Comparison of ENCODE assay signal across 10 cellular contexts in the genomic region with DNA sequence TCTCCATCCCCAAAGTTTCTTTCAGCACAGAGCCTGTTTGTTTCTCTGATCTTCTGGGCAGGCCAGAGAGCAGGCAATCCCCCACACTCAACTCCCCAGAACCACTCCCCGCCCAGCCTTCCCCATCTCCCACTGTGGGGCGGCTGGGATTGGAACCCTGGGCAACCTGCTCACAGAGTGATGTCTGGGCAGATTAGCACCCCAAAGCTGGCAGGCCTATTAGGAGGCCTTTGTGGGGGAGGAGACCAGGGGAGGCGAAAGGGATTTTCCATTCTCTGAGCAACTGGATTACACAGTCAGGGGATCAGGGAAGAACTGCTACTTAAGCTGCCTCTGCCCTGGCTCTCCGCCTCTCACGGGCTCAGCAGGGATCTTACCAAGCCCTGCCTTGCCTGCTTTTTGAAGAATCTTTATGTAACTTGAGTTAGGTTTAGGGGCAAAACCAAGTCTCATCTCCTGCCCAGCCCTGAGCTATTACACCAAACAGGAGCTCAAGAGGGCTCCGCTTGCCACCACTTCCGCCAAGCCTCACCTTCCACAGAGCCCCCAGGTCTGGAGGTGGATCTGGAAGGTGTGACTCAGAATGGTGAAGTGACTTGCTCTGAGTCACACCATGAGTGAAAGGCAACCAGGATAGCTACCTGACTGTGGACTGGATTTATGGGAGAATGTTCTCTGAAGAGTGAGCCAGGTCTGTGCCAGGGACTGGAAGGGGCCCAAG. TPM values are rescaled to one million over a fixed set of nuclear protein-coding genes. Genes with fewer than 3 reads are reported as not detected.
DNase-seq lines count a peak whose midpoint lies in the region; ATAC-seq, FAIRE-seq and TF ChIP-seq lines count a peak whose summit lies in the region.
"Had no signal": no experiment of that assay in that cellular context is flagged by ENCODE, and none has a peak within 500 bp of the region (broad histone marks: within the 10 kb centered on the region; RNA-seq: fewer than 3 reads in every experiment).

No MANE protein-coding gene starts in this region.

- 19% methylated on average over 6 of the region's 7 CpGs for WGBS in HepG2 (ENCODE audit: low lambda C conversion rate)
- 57% methylated on average over 2 of the region's 7 CpGs for WGBS in right lobe of liver (ENCODE audit: insufficient coverage, low coverage, low lambda C conversion rate, missing lambda C conversion rate)

- H3K27ac Mint-ChIP-seq in activated naive CD8-positive, alpha-beta T cell treated with anti-CD3 and anti-CD28 coated beads, Interleukin-2, amount 10 ng/mL, durations not matched to agents 7 days and 5 days, result no peak overlapping the region

- H3K9me3 ChIP-seq in HepG2 (ENCODE audit: low read length), result no peaks in the 10 kb centered on the region
- H3K9me3 ChIP-seq in right lobe of liver, result no peaks in the 10 kb centered on the region
- H3K9me3 ChIP-seq in mucosa of descending colon, result no peaks in the 10 kb centered on the region

- no peaks in the 10 kb centered on the region for H3K36me3 Mint-ChIP-seq in activated naive CD8-positive, alpha-beta T cell treated with anti-CD3 and anti-CD28 coated beads, Interleukin-2, amount 10 ng/mL, durations not matched to agents 7 days and 5 days

- no TSS peak for BruUV-seq in HepG2 (replicated peaks; lab: Mats Ljungman, UMichigan)

- H3K27me3 ChIP-seq in HepG2 (ENCODE audit: control insufficient read depth in 1 of 2, insufficient read depth in 2 of 2, low read length in 2 of 2) (peaks cover 3 to 46% of the 10 kb centered on the region in 2 experiments; a peak in 3 of 5 replicates), right lobe of liver (no peaks in the 10 kb centered on the region)

- no peaks in the 10 kb centered on the region for H3K9me3 Mint-ChIP-seq in activated naive CD8-positive, alpha-beta T cell treated with anti-CD3 and anti-CD28 coated beads, Interleukin-2, amount 10 ng/mL, durations not matched to agents 7 days and 5 days

- CTCF ChIA-PET in HepG2 (lab: Yijun Ruan, JAX; ENCODE audit: low intra/inter-chr PET ratio, low total read pairs), result no interaction called here

- no peak for TF ChIP-seq RAD21 in HepG2 (CRISPR knock-in tag; IDR thresholded peaks at IDR 0.05)

- peaks cover 32% of the 10 kb centered on the region for H3K4me1 ChIP-seq in HepG2 (ENCODE audit: insufficient read depth, low read length)
- no peaks in the 10 kb centered on the region for H3K4me1 ChIP-seq in right lobe of liver
- no peaks in the 10 kb centered on the region for H3K4me1 ChIP-seq in mucosa of descending colon (ENCODE audit: low read depth)

- no peaks in the 10 kb centered on the region for H4K20me1 ChIP-seq in HepG2 (ENCODE audit: insufficient read depth, low read length)

- no peak overlapping the region for H3K9ac ChIP-seq in HepG2 (ENCODE audit: insufficient read depth, low read depth, low read length)

- H3K79me2 ChIP-seq in HepG2 (ENCODE audit: insufficient read depth, low read length), result no peaks in the 10 kb centered on the region

- peaks cover 5% of the 10 kb centered on the region for H3K4me1 Mint-ChIP-seq in activated naive CD8-positive, alpha-beta T cell treated with anti-CD3 and anti-CD28 coated beads, Interleukin-2, amount 10 ng/mL, durations not matched to agents 7 days and 5 days

- H3K4me3 Mint-ChIP-seq in activated naive CD8-positive, alpha-beta T cell treated with anti-CD3 and anti-CD28 coated beads, Interleukin-2, amount 10 ng/mL, durations not matched to agents 7 days and 5 days, result no peak overlapping the region

- TF ChIP-seq CTCF in HepG2 (CRISPR knock-in tag; IDR thresholded peaks at IDR 0.05), result no peak
- TF ChIP-seq CTCF in right lobe of liver (IDR thresholded peaks at IDR 0.05), result no peak
- no peak for TF ChIP-seq CTCF in mucosa of descending colon (IDR thresholded peaks at IDR 0.05)

- in situ Hi-C loops in HepG2 (cut with HindIII; ENCODE audit: extremely low pct_ligation_motif_present, low pct_unique_long_range_greater_than_20kb), result no loop called here

- POLR2A ChIA-PET in HepG2 (lab: Yijun Ruan, JAX), result no interaction called here
- POLR2A ChIA-PET in activated naive CD8-positive, alpha-beta T cell treated with anti-CD3 and anti-CD28 coated beads, Interleukin-2, amount 10 ng/mL, durations not matched to agents 7 days and 5 days (lab: Charles Lee), result no interaction called here

- no peak for FAIRE-seq in HepG2 (lab: Jason Lieb, UNC)

- peak; percentile 36; the same call in 2 of the 3 replicates for ATAC-seq in HepG2
- ATAC-seq in right lobe of liver, result no peak
- peak; percentile 65 for ATAC-seq in activated naive CD8-positive, alpha-beta T cell treated with anti-CD3 and anti-CD28 coated beads, Interleukin-2, amount 10 ng/mL, durations not matched to agents 7 days and 5 days (ENCODE audit: low read depth)
- ATAC-seq in mucosa of descending colon, result peak; percentile 7
- no peak for ATAC-seq in HG02759 (IDR thresholded peaks at IDR 0.05; ENCODE audit: unreplicated experiment)
- ATAC-seq in GM21619 (IDR thresholded peaks at IDR 0.05; ENCODE audit: unreplicated experiment), result no peak

- intact Hi-C loops in HepG2 (cut with micrococcal nuclease; ENCODE audit: unreplicated experiment), result no loop called here
- intact Hi-C loops in right lobe of liver (cut with DNase I), result no loop called here
- intact Hi-C loops in mucosa of descending colon (cut with DNase I, micrococcal nuclease), result no loop called here

- no peak overlapping the region for H2AFZ ChIP-seq in HepG2 (ENCODE audit: low read length)

- TF ChIP-seq POLR2A in HepG2 (IDR thresholded peaks at IDR 0.05; ENCODE audit: insufficient read depth in 1 of 2, low read depth in 2 of 2, low read length in 2 of 2) (no peak), right lobe of liver (IDR thresholded peaks at IDR 0.05) (no peak)

- H3K36me3 ChIP-seq in HepG2 (replicated peaks in 1 of 2; ENCODE audit: control insufficient read depth in 1 of 2, insufficient read depth in 2 of 2, low read length in 2 of 2), result no peaks in the 10 kb centered on the region
- H3K36me3 ChIP-seq in right lobe of liver, result no peaks in the 10 kb centered on the region
- no peaks in the 10 kb centered on the region for H3K36me3 ChIP-seq in mucosa of descending colon (ENCODE audit: low read depth)

- no peak overlapping the region for H3K4me3 ChIP-seq in HepG2 (replicated peaks in 1 of 3; ENCODE audit: insufficient read depth in 1 of 3, low read depth in 2 of 3, low read length in 3 of 3)
- H3K4me3 ChIP-seq in right lobe of liver, result no peak overlapping the region
- H3K4me3 ChIP-seq in mucosa of descending colon, result no peak overlapping the region

- TF ChIP-seq EP300 in HepG2 (IDR thresholded peaks at IDR 0.05; ENCODE audit: low read depth in 2 of 2, low read length in 2 of 2), result no peak
- TF ChIP-seq EP300 in HepG2 (CRISPR knock-in tag; IDR thresholded peaks at IDR 0.05; ENCODE audit: borderline replicate concordance), result no peak

- H3K27me3 Mint-ChIP-seq in activated naive CD8-positive, alpha-beta T cell treated with anti-CD3 and anti-CD28 coated beads, Interleukin-2, amount 10 ng/mL, durations not matched to agents 7 days and 5 days, result peaks cover 30% of the 10 kb centered on the region

- H3K4me2 ChIP-seq in HepG2 (ENCODE audit: low read depth, low read length), result no peak overlapping the region

- DNase-seq in HepG2 (ENCODE audit: low spot score) (peak; percentile 23), right lobe of liver (no peak), mucosa of descending colon (no peak), NCI-H2196 treated with DMSO at 0.1 percent for 48 hours (lab: John Stamatoyannopoulos, UW; ENCODE audit: unreplicated experiment) (no peak), middle frontal gyrus (ENCODE audit: extremely low spot score, low spot score) (no peak)
- DNase-seq in activated naive CD8-positive, alpha-beta T cell treated with anti-CD3 and anti-CD28 coated beads, Interleukin-2, amount 10 ng/mL, durations not matched to agents 7 days and 5 days, result no peak
- DNase-seq: C1 segment of cervical spinal cord, NCI-H2029 treated with DMSO at 0.1 percent for 48 hours had no signal

- H3K27ac ChIP-seq in HepG2 (ENCODE audit: extremely low read length, insufficient read depth, low read length) (no peak overlapping the region), right lobe of liver (no peak overlapping the region)

RNA-seq across cellular contexts. Expression of a gene that starts 16.0 kb away (rescaled TPM):
- total RNA-seq in HepG2 (2016; rRNA removed; fragmentation: Illumina TruSeq; extraction: Trizol), result not detected in 2 replicates
- total RNA-seq in HepG2 (2016; cell fraction: cytosol; rRNA removed; fragmentation: Illumina TruSeq; extraction: Trizol; ENCODE audit: low read depth), result not detected in 2 replicates
- not detected in 2 replicates for total RNA-seq in HepG2 (2016; cell fraction: insoluble cytoplasmic fraction; rRNA removed; fragmentation: Illumina TruSeq; extraction: Trizol)
- not detected in 2 replicates for total RNA-seq in HepG2 (2016; cell fraction: membrane; rRNA removed; fragmentation: Illumina TruSeq; extraction: Trizol)
- total RNA-seq in HepG2 (2016; cell fraction: nucleus; rRNA removed; fragmentation: Illumina TruSeq; extraction: Trizol), result not detected in 2 replicates
- not detected in 2 replicates for polyA plus RNA-seq in HepG2 (2011; rRNA removed)
- polyA plus RNA-seq in HepG2 (2011; cell fraction: cytosol; rRNA removed), result not detected in 2 replicates
- not detected in 2 replicates for polyA plus RNA-seq in HepG2 (2011; cell fraction: nucleus; rRNA removed)
- not detected in 2 replicates for polyA plus RNA-seq in HepG2 (2012)
- not detected in 2 replicates for polyA plus RNA-seq in HepG2 (2016; cell fraction: cytosol; fragmentation: Illumina TruSeq; extraction: Trizol; ENCODE audit: low read depth)
- not detected in 2 replicates for polyA plus RNA-seq in HepG2 (2016; cell fraction: insoluble cytoplasmic fraction; fragmentation: Illumina TruSeq; extraction: Trizol; ENCODE audit: low read depth)
- not detected in 2 replicates for polyA plus RNA-seq in HepG2 (2016; cell fraction: membrane; fragmentation: Illumina TruSeq; extraction: Trizol; ENCODE audit: low read depth)
- polyA plus RNA-seq in HepG2 (2016; cell fraction: nucleus; fragmentation: Illumina TruSeq; extraction: Trizol; ENCODE audit: insufficient read depth, low read depth), result not detected in 2 replicates
- 0.07 TPM in 1 of 2 replicates, not detected in the other for polyA minus RNA-seq in HepG2 (2011; rRNA and poly(A)+ RNA removed; ENCODE audit: low replicate concordance)
- not detected in 2 replicates for polyA minus RNA-seq in HepG2 (2011; cell fraction: cytosol; rRNA and poly(A)+ RNA removed)
- polyA minus RNA-seq in HepG2 (2011; cell fraction: nucleus; rRNA and poly(A)+ RNA removed), result not detected in 2 replicates
- not detected for total RNA-seq in right lobe of liver
- total RNA-seq in activated naive CD8-positive, alpha-beta T cell treated with anti-CD3 and anti-CD28 coated beads, Interleukin-2, amount 10 ng/mL, durations not matched to agents 7 days and 5 days, result not detected
- not detected for total RNA-seq in mucosa of descending colon

RNA-seq across cellular contexts. Expression of a gene that starts 27.5 kb away (rescaled TPM):
- total RNA-seq in HepG2 (2016; rRNA removed; fragmentation: Illumina TruSeq; extraction: Trizol), result 53.3 and 58.1 TPM in 2 replicates
- total RNA-seq in HepG2 (2016; cell fraction: cytosol; rRNA removed; fragmentation: Illumina TruSeq; extraction: Trizol; ENCODE audit: low read depth), result 22.9 and 24.6 TPM in 2 replicates
- 54.6 and 57.3 TPM in 2 replicates for total RNA-seq in HepG2 (2016; cell fraction: insoluble cytoplasmic fraction; rRNA removed; fragmentation: Illumina TruSeq; extraction: Trizol)
- 20.4 and 22.0 TPM in 2 replicates for total RNA-seq in HepG2 (2016; cell fraction: membrane; rRNA removed; fragmentation: Illumina TruSeq; extraction: Trizol)
- total RNA-seq in HepG2 (2016; cell fraction: nucleus; rRNA removed; fragmentation: Illumina TruSeq; extraction: Trizol), result 24.9 and 25.3 TPM in 2 replicates
- polyA plus RNA-seq in HepG2 (2011; rRNA removed), result 9.1 and 9.8 TPM in 2 replicates
- 5.9 and 7.0 TPM in 2 replicates for polyA plus RNA-seq in HepG2 (2011; cell fraction: cytosol; rRNA removed)
- polyA plus RNA-seq in HepG2 (2011; cell fraction: nucleus; rRNA removed), result 5.9 and 6.1 TPM in 2 replicates
- polyA plus RNA-seq in HepG2 (2012), result 25.3 and 27.5 TPM in 2 replicates
- polyA plus RNA-seq in HepG2 (2016; cell fraction: cytosol; fragmentation: Illumina TruSeq; extraction: Trizol; ENCODE audit: low read depth), result 10.2 and 11.6 TPM in 2 replicates
- 66.2 and 74.8 TPM in 2 replicates for polyA plus RNA-seq in HepG2 (2016; cell fraction: insoluble cytoplasmic fraction; fragmentation: Illumina TruSeq; extraction: Trizol; ENCODE audit: low read depth)
- 14.2 and 18.0 TPM in 2 replicates for polyA plus RNA-seq in HepG2 (2016; cell fraction: membrane; fragmentation: Illumina TruSeq; extraction: Trizol; ENCODE audit: low read depth)
- 37.9 and 39.6 TPM in 2 replicates for polyA plus RNA-seq in HepG2 (2016; cell fraction: nucleus; fragmentation: Illumina TruSeq; extraction: Trizol; ENCODE audit: insufficient read depth, low read depth)
- polyA minus RNA-seq in HepG2 (2011; rRNA and poly(A)+ RNA removed; ENCODE audit: low replicate concordance), result 11.9 and 35.7 TPM in 2 replicates
- 11.3 and 12.7 TPM in 2 replicates for polyA minus RNA-seq in HepG2 (2011; cell fraction: cytosol; rRNA and poly(A)+ RNA removed)
- polyA minus RNA-seq in HepG2 (2011; cell fraction: nucleus; rRNA and poly(A)+ RNA removed), result 10.6 and 15.5 TPM in 2 replicates
- total RNA-seq in right lobe of liver, result 10 to 100 TPM; 13.2 to 19.5 (median 16.7) TPM
- total RNA-seq in activated naive CD8-positive, alpha-beta T cell treated with anti-CD3 and anti-CD28 coated beads, Interleukin-2, amount 10 ng/mL, durations not matched to agents 7 days and 5 days, result 10 to 100 TPM; 67.1 to 71.6 TPM
- 10 to 100 TPM; 35.6 to 47.2 (median 37.9) TPM for total RNA-seq in mucosa of descending colon

Comparison
In these comparisons a context has a peak if more than half of its experiments do, and no peak if none do; other contexts are left out.
1. ATAC-seq: peak in HepG2 (single experiment), activated naive CD8-positive, alpha-beta T cell treated with anti-CD3 and anti-CD28 coated beads, Interleukin-2, amount 10 ng/mL, durations not matched to agents 7 days and 5 days (single experiment) and mucosa of descending colon (single experiment); none in right lobe of liver (0 of 4), HG02759 (single experiment) and GM21619 (single experiment).